In the genomic region with DNA sequence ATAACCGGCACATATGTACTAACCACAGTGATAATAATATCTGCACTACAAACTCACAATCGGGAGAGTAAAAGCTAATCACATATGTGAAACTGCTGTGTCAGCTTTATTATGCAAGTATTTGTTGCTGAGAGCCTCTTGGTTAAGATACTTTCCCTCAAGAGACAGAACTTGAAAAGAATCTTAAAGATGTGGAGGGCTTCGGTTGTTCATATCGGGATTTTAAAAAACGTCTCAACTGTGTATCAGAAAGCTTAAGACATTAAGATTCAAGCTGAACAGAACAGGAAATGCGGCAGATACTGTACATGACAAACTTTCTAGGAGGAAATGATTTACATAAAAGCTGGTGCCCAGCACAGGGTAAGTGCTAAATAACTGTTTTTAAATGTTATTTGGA, we compare ENCODE assay signal across 11 cellular contexts. TPM values are rescaled to one million over a fixed set of nuclear protein-coding genes. Genes with fewer than 3 reads are reported as not detected.
DNase-seq lines count a peak whose midpoint lies in the region; ATAC-seq, FAIRE-seq and TF ChIP-seq lines count a peak whose summit lies in the region.
"Had no signal": no experiment of that assay in that cellular context is flagged by ENCODE, and none has a peak within 500 bp of the region (broad histone marks: within the 10 kb centered on the region; RNA-seq: fewer than 3 reads in every experiment).

No MANE protein-coding gene starts in this region.

- BruUV-seq in K562 (replicated peaks; lab: Mats Ljungman, UMichigan), result no TSS peak

- intact Hi-C loops in CD4-positive, alpha-beta T cell (cut with DNase I, micrococcal nuclease), result loop anchor here in 1 of 2 experiments (5.0 kb wide), 2 partner anchors 185 to 270 kb away; a partner anchor contains a TSS
- intact Hi-C loops in K562 (cut with micrococcal nuclease), result loop anchor here (10.0 kb wide), 1 partner anchor 108 kb away; no protein-coding TSS in a partner anchor
- intact Hi-C loops in natural killer cell (cut with micrococcal nuclease), result loop anchor here (1.0 kb wide), 1 partner anchor 21 kb away; no protein-coding TSS in a partner anchor

- H3K9ac ChIP-seq in K562 (ENCODE audit: insufficient read depth in 1 of 2, low read depth in 2 of 2, low read length in 2 of 2), result no peak overlapping the region

- TF ChIP-seq RAD21 in K562 (CRISPR knock-in tag; conservative IDR thresholded peaks at IDR 0.05 in 1 of 2, IDR thresholded peaks at IDR 0.05 in 1 of 2), result no peak

- H3K4me1 ChIP-seq in GM23338 (ENCODE audit: insufficient read depth) (peaks cover 19% of the 10 kb centered on the region), K562 (replicated peaks in 1 of 2; ENCODE audit: control insufficient read depth in 2 of 2, insufficient read depth in 2 of 2, low read length in 2 of 2) (peaks cover 11 to 14% of the 10 kb centered on the region in 2 experiments; a peak in 4 of 5 replicates)

- H3K9me2 ChIP-seq in GM23338 (ENCODE audit: insufficient read depth), result no peaks in the 10 kb centered on the region

- H3K27ac ChIP-seq in CD4-positive, alpha-beta T cell (ENCODE audit: low read depth, low read length), result no peak overlapping the region
- H3K27ac ChIP-seq in GM23338 (ENCODE audit: low read depth) (no peak overlapping the region), K562 (ENCODE audit: extremely low read depth, low read depth, low read length) (no peak overlapping the region)

- no peaks in the 10 kb centered on the region for H3K79me2 ChIP-seq in GM23338 (replicated peaks; ENCODE audit: insufficient read depth)
- H3K79me2 ChIP-seq in K562 (ENCODE audit: control insufficient read depth, insufficient read depth, low read length), result no peaks in the 10 kb centered on the region

- H3K27me3 Mint-ChIP-seq in CD4-positive, alpha-beta T cell, result peaks cover 16% of the 10 kb centered on the region
- H3K27me3 Mint-ChIP-seq in GM23338 (ENCODE audit: insufficient read depth, low read depth, poor library complexity) (peaks cover 10% of the 10 kb centered on the region), natural killer cell (ENCODE audit: low read depth in 2 of 2) (peaks cover 2 to 7% of the 10 kb centered on the region in 2 donors)

- CTCF ChIA-PET in CD4-positive, alpha-beta T cell (lab: Charles Lee), result interaction anchor here (1.4 kb wide), 1 partner anchor 59 kb away, joined by 3 read pairs; no protein-coding TSS in a partner anchor
- CTCF ChIA-PET in K562 (lab: Yijun Ruan, JAX; ENCODE audit: low intra/inter-chr PET ratio), result no interaction called here

- H3K27ac Mint-ChIP-seq in CD4-positive, alpha-beta T cell, result peak overlapping the region; percentile 87
- H3K27ac Mint-ChIP-seq in GM23338 (no peak overlapping the region), natural killer cell (peak overlapping the region; percentile 58 to 67)

- H3K9me3 Mint-ChIP-seq in CD4-positive, alpha-beta T cell, result no peaks in the 10 kb centered on the region
- no peaks in the 10 kb centered on the region; the same call in 2 of the 3 replicates for H3K9me3 Mint-ChIP-seq in GM23338
- no peaks in the 10 kb centered on the region for H3K9me3 Mint-ChIP-seq in natural killer cell

- H3K4me2 ChIP-seq in GM23338 (peak overlapping the region; percentile 85; the same call in 1 of the 2 replicates), K562 (ENCODE audit: insufficient read depth, low read length) (no peak overlapping the region)

- POLR2A ChIA-PET in CD4-positive, alpha-beta T cell (lab: Charles Lee), result interaction anchor here (0.7 to 3.6 kb wide), 5 partner anchors 15 to 148 kb away, joined by 3 to 57 read pairs (median 4); a partner anchor contains a TSS
- POLR2A ChIA-PET in K562 (lab: Yijun Ruan, JAX), result interaction anchor here (1.2 kb wide), 1 partner anchor 34 kb away, joined by 3 read pairs; no protein-coding TSS in a partner anchor

- H3K4me1 Mint-ChIP-seq in CD4-positive, alpha-beta T cell (ENCODE audit: low read depth), result peaks cover 25% of the 10 kb centered on the region
- peaks cover 18% of the 10 kb centered on the region for H3K4me1 Mint-ChIP-seq in GM23338
- H3K4me1 Mint-ChIP-seq in natural killer cell, result peaks cover 18 to 24% of the 10 kb centered on the region in 2 donors

- in situ Hi-C loops in K562 (cut with MboI), result no loop called here

- peak overlapping the region; percentile 72 for H3K4me3 Mint-ChIP-seq in CD4-positive, alpha-beta T cell
- peak overlapping the region; percentile 63; the same call in 1 of the 3 replicates for H3K4me3 Mint-ChIP-seq in GM23338
- H3K4me3 Mint-ChIP-seq in natural killer cell, result peak overlapping the region; percentile 84

- no peak for TF ChIP-seq EP300 in K562 (IDR thresholded peaks at IDR 0.05; ENCODE audit: low read length)

- H3K36me3 ChIP-seq in GM23338 (ENCODE audit: insufficient read depth) (no peaks in the 10 kb centered on the region), K562 (ENCODE audit: control insufficient read depth, insufficient read depth, low read length) (no peaks in the 10 kb centered on the region)

- TF ChIP-seq CTCF in CD4-positive, alpha-beta T cell (IDR thresholded peaks at IDR 0.05), result no peak
- no peak for TF ChIP-seq CTCF in GM23338 (conservative IDR thresholded peaks at IDR 0.05; ENCODE audit: low read depth in 2 of 2)
- TF ChIP-seq CTCF in K562 (IDR thresholded peaks at IDR 0.05 in 2 of 3, conservative IDR thresholded peaks at IDR 0.05 in 1 of 3; ENCODE audit: insufficient read depth in 2 of 3, low read depth in 1 of 3, low read length in 3 of 3), result no peak
- TF ChIP-seq CTCF in natural killer cell (IDR thresholded peaks at IDR 0.05), result no peak

- ATAC-seq in CD4-positive, alpha-beta T cell (ENCODE audit: poor library complexity), result peak; percentile 55
- ATAC-seq in GM23338 (no peak), K562 (no peak), natural killer cell (peak in 2 of 3 donors; percentile 25 to 46), HG02623 (IDR thresholded peaks at IDR 0.05; ENCODE audit: unreplicated experiment) (no peak), HG03280 (IDR thresholded peaks at IDR 0.05; ENCODE audit: unreplicated experiment) (no peak)

- no peaks in the 10 kb centered on the region for H3K36me3 Mint-ChIP-seq in CD4-positive, alpha-beta T cell (ENCODE audit: low read depth)
- H3K36me3 Mint-ChIP-seq in GM23338 (ENCODE audit: low read depth), result no peaks in the 10 kb centered on the region
- no peaks in the 10 kb centered on the region for H3K36me3 Mint-ChIP-seq in natural killer cell

- H4K20me1 ChIP-seq in GM23338 (replicated peaks; ENCODE audit: insufficient read depth) (no peaks in the 10 kb centered on the region), K562 (replicated peaks; ENCODE audit: control insufficient read depth, insufficient read depth, low read length) (no peaks in the 10 kb centered on the region)

- no peak for DNase-seq in CD4-positive, alpha-beta T cell
- DNase-seq in GM23338 (ENCODE audit: low spot score) (no peak), K562 (ENCODE audit: extremely low read depth in 1 of 4, low spot score in 3 of 4) (no peak), natural killer cell (no peak), NCI-H1417 treated with DMSO at 0.1 percent for 48 hours (lab: John Stamatoyannopoulos, UW) (no peak)
- DNase-seq in activated CD4-positive, alpha-beta T cell treated with anti-CD3 and anti-CD28 coated beads, Interleukin-2, amount 50 U/mL, for 1 hour, result no peak
- DNase-seq: GOT3, psoas muscle had no signal

- FAIRE-seq in K562 (lab: Jason Lieb, UNC), result peak; percentile 59
- FAIRE-seq: GM18507 had no signal

- H2AFZ ChIP-seq in GM23338 (no peak overlapping the region), K562 (ENCODE audit: low read depth, low read length) (peak overlapping the region; percentile 94)

- H3K4me3 ChIP-seq in GM23338, result no peak overlapping the region
- H3K4me3 ChIP-seq in K562, result no peak overlapping the region

- no peaks in the 10 kb centered on the region for H3K9me3 ChIP-seq in CD4-positive, alpha-beta T cell (ENCODE audit: control insufficient read depth, low read length)
- H3K9me3 ChIP-seq in K562 (replicated peaks; ENCODE audit: control insufficient read depth, insufficient read depth, low read depth, low read length), result peaks cover 4% of the 10 kb centered on the region; the same call in 1 of the 2 replicates
- H3K9me3 ChIP-seq: psoas muscle had no signal

- H3K9me1 ChIP-seq in K562 (ENCODE audit: control insufficient read depth, insufficient read depth, low read length), result no peaks in the 10 kb centered on the region

- WGBS in K562 (ENCODE audit: insufficient coverage, low coverage, missing lambda C conversion rate), result 69% methylated on average over 6 of the region's 6 CpGs

- no peaks in the 10 kb centered on the region for H3K27me3 ChIP-seq in CD4-positive, alpha-beta T cell (ENCODE audit: control insufficient read depth, insufficient read depth, low read length)
- H3K27me3 ChIP-seq in GM23338 (ENCODE audit: insufficient read depth) (peaks cover 5% of the 10 kb centered on the region), K562 (ENCODE audit: control insufficient read depth in 2 of 2, insufficient read depth in 2 of 2, low read length in 2 of 2) (no peaks in the 10 kb centered on the region)

- TF ChIP-seq POLR2A in K562 (conservative IDR thresholded peaks at IDR 0.05), result no peak

- H3F3A ChIP-seq in GM23338 (replicated peaks; ENCODE audit: low read depth), result no peaks in the 10 kb centered on the region

TF ChIP-seq in GM23338, 12 proteins besides CTCF, POLR2A, EP300 and RAD21 (continues in another document):
- TF ChIP-seq ZNF331 (CRISPR knock-in tag; IDR thresholded peaks at IDR 0.05; ENCODE audit: low read depth), result no peak

RNA-seq across cellular contexts. Expression of a gene that starts 27.5 kb away (rescaled TPM):
- total RNA-seq in CD4-positive, alpha-beta T cell, result 1 to 10 TPM; 4.3 to 4.9 TPM
- total RNA-seq in GM23338 (2014; rRNA removed; shearing (Covaris generic)), result 0.28 and 0.35 TPM in 2 replicates
- polyA plus RNA-seq in GM23338 (2016; fragmentation: Nextera tagmentation; extraction: Ambion mirVana) (0.07 TPM in 1 of 2 replicates, not detected in the other), K562 (2011; rRNA removed) (0.04 and 0.09 TPM in 2 replicates), K562 (2014; fragmentation: Illumina TruSeq; extraction: Trizol) (0.08 and 0.09 TPM in 2 replicates), K562 (2014; fragmentation: Nextera tagmentation; extraction: Ambion mirVana) (under 1 TPM; 0.03 to 0.11 TPM), K562 (2014; rRNA removed) (0.05 and 1.4 TPM in 2 replicates)
- 0.07 TPM in 1 of 2 replicates, not detected in the other for total RNA-seq in K562 (2011; cell fraction: chromatin; rRNA removed; ENCODE audit: low replicate concordance)
- total RNA-seq in K562 (2011; cell fraction: nucleolus; rRNA removed), result not detected in 2 replicates
- total RNA-seq in K562 (2011; cell fraction: nucleoplasm; rRNA removed), result not detected in 2 replicates
- total RNA-seq in K562 (2014; rRNA removed) (0.09 and 0.20 TPM in 2 replicates), K562 (2014; rRNA removed; fragmentation: Illumina TruSeq; extraction: Trizol) (0.15 and 0.32 TPM in 2 replicates), K562 (2015; rRNA removed; fragmentation: Illumina TruSeq; extraction: Trizol) (0.11 and 0.14 TPM in 2 replicates), K562 (2021) (0.24 and 0.65 TPM in 2 replicates), natural killer cell (under 1 TPM; 0.14 to 0.59 (median 0.15) TPM)
- polyA plus RNA-seq in K562 (2011; cell fraction: cytosol; rRNA removed), result 0.03 and 0.07 TPM in 2 replicates
- polyA plus RNA-seq in K562 (2011; cell fraction: nucleus; rRNA removed), result 0.08 and 0.16 TPM in 2 replicates
- polyA plus RNA-seq in K562 (2012), result 0.13 and 0.14 TPM in 2 replicates
- 0.06 and 0.14 TPM in 2 replicates for polyA minus RNA-seq in K562 (2011; rRNA and poly(A)+ RNA removed)
- polyA minus RNA-seq in K562 (2011; cell fraction: cytosol; rRNA and poly(A)+ RNA removed), result 0.73 TPM in 1 of 2 replicates, not detected in the other
- polyA minus RNA-seq in K562 (2011; cell fraction: nucleus; rRNA and poly(A)+ RNA removed), result 0.13 TPM in 1 of 2 replicates, not detected in the other

Comparison
In these comparisons a context has a peak if more than half of its experiments do, and no peak if none do; other contexts are left out.
1. ATAC-seq: peak in CD4-positive, alpha-beta T cell (single experiment) and natural killer cell (2 of 3); none in GM23338 (single experiment), K562 (single experiment), HG02623 (single experiment) and HG03280 (single experiment).
2. Peak in every context shown above with its lines, with median percentiles within 50 percentile points of each other: H3K4me3 Mint-ChIP-seq.